24 cellular contexts compared by ENCODE assay signal in the genomic region with DNA sequence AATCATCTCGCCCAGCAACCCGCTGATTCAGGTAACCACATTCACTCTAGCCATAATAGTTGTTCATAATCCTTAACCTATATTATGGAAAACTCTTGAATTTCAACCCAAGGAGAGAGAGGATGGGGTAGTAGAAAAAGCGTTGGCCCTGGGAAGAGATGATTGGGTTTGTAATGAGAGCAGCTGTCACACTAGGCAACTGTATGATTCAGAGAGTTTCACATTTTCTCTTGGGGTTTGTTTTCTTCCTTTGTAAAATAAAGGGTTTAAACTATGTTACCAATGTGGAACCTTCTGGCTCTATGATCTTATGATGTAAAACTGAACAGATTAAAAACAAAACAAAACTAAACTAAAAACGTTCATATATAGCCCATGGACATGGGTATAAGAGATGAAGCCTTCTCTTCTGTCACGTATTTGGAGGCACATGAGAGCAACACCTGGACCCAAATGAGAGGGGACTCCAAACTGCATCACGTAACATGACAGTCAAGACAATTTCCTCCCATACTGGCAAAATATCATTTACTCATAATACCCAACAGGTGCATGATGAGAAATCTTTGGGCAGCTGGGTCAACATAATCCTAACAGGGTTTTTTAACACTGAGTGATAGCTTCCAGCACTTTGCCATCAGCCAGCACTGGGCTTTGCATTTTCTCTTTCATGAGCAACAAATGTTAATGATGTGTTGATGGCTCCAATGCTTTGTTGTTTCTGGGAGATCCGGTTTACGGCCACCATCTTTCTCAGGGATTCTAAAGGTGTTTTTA.
A peak's percentile ranks its signal among the peaks of the same experiment; 100 is the strongest.
DNase-seq lines count a peak whose midpoint lies in the region; ATAC-seq and TF ChIP-seq lines count a peak whose summit lies in the region.
"Had no signal": no experiment of that assay in that cellular context is flagged by ENCODE, and none has a peak within 500 bp of the region (broad histone marks: within the 10 kb centered on the region; RNA-seq: fewer than 3 reads in every experiment).

No MANE protein-coding gene starts in this region.

- no peak overlapping the region for H2AFZ ChIP-seq in mammary epithelial cell (ENCODE audit: low read depth, low read length)

- TF ChIP-seq CTCF in GM12865 (IDR thresholded peaks at IDR 0.05; ENCODE audit: insufficient read depth, low read depth, low read length, missing control alignments) (no peak), mammary epithelial cell (conservative IDR thresholded peaks at IDR 0.05 in 1 of 2, IDR thresholded peaks at IDR 0.05 in 1 of 2; ENCODE audit: extremely low read depth in 1 of 2, insufficient read depth in 1 of 2, low read depth in 1 of 2, low read length in 2 of 2) (no peak)

- H3K4me2 ChIP-seq in mesendoderm (ENCODE audit: low read length): no peak overlapping the region
- no peak overlapping the region for H3K4me2 ChIP-seq in mammary epithelial cell (ENCODE audit: insufficient read depth, low read depth, low read length)

- H3K23ac ChIP-seq in mesendoderm (ENCODE audit: low read length): no peak overlapping the region

- H3K27me3 ChIP-seq in mesendoderm (ENCODE audit: insufficient read depth, low read length, poor library complexity) (no peaks in the 10 kb centered on the region), mammary epithelial cell (ENCODE audit: insufficient read depth, low read length) (no peaks in the 10 kb centered on the region)
- H3K27me3 ChIP-seq: body of pancreas had no signal

- no peaks in the 10 kb centered on the region for H3K9me3 ChIP-seq in mammary epithelial cell (replicated peaks; ENCODE audit: insufficient read depth, low read length)
- H3K9me3 ChIP-seq: body of pancreas, prostate gland, uterus had no signal

- CTCF ChIA-PET in mammary epithelial cell (lab: Charles Lee; ENCODE audit: low non-redundant PET): no interaction called here

- H3K79me2 ChIP-seq in mesendoderm (ENCODE audit: control insufficient read depth, insufficient read depth, low read length) (no peaks in the 10 kb centered on the region), mammary epithelial cell (ENCODE audit: insufficient read depth, low read length) (no peaks in the 10 kb centered on the region)

- no peaks in the 10 kb centered on the region for H3K79me1 ChIP-seq in mesendoderm (ENCODE audit: low read length)

- H2AK5ac ChIP-seq in mesendoderm (ENCODE audit: low read length): no peak overlapping the region

- dilution Hi-C loops in mammary epithelial cell (cut with HindIII; ENCODE audit: low sequenced_read_pairs): no loop called here

- H4K5ac ChIP-seq in mesendoderm (ENCODE audit: low read length): no peak overlapping the region

- H3K9ac ChIP-seq in mesendoderm (ENCODE audit: low read length): no peak overlapping the region
- no peak overlapping the region for H3K9ac ChIP-seq in mammary epithelial cell (ENCODE audit: insufficient read depth, low read length)

- no peaks in the 10 kb centered on the region for H4K20me1 ChIP-seq in mammary epithelial cell (ENCODE audit: insufficient read depth, low read length)

- H3K18ac ChIP-seq in mesendoderm (ENCODE audit: low read length): no peak overlapping the region

- no peaks in the 10 kb centered on the region for H3K4me1 ChIP-seq in mesendoderm (ENCODE audit: control insufficient read depth, low read depth, low read length)
- H3K4me1 ChIP-seq in mammary epithelial cell (ENCODE audit: insufficient read depth, low read length): no peaks in the 10 kb centered on the region
- H3K4me1 ChIP-seq: body of pancreas, prostate gland, uterus had no signal

- no peak overlapping the region for H2BK15ac ChIP-seq in mesendoderm (replicated peaks; ENCODE audit: low read depth)

- H3K4ac ChIP-seq in mesendoderm (ENCODE audit: low read depth, low read length): no peak overlapping the region

- DNase-seq in GM12865 (ENCODE audit: low read depth) (peak; percentile 49), NCI-H1930 (lab: John Stamatoyannopoulos, UW) (peak; percentile 33 to 76), SHP77 (lab: John Stamatoyannopoulos, UW) (peak; percentile 79 to 90), mesendoderm (peak; percentile 31), mammary epithelial cell (no peak)
- DNase-seq: activated CD4-positive, alpha-beta T cell treated with anti-CD3 and anti-CD28 coated beads, Interleukin-2, amount 10 ng/mL, durations not matched to agents 24 days and 14 days; activated T-cell treated with anti-CD3 and anti-CD28 coated beads, Interleukin-2, amount 50 U/mL, for 4 hours; body of pancreas; C1 segment of cervical spinal cord; Calu3; cerebellar nuclear complex; dorsolateral prefrontal cortex; hippocampal formation; naive thymus-derived CD4-positive, alpha-beta T cell; NCI-H1417 treated with DMSO at 0.1 percent for 48 hours; stimulated activated naive CD8-positive, alpha-beta T cell treated with anti-CD3 and anti-CD28 coated beads, Interleukin-15, amount 100 ng/mL, for 72 hours; uterus had no signal

- H4K8ac ChIP-seq in mesendoderm (ENCODE audit: low read depth, low read length): no peak overlapping the region

- H3K36me3 ChIP-seq in mesendoderm (ENCODE audit: control insufficient read depth, insufficient read depth, low read length) (no peaks in the 10 kb centered on the region), mammary epithelial cell (ENCODE audit: insufficient read depth, low read length) (no peaks in the 10 kb centered on the region)
- H3K36me3 ChIP-seq: prostate gland, uterus had no signal

- BruUV-seq in mammary epithelial cell (replicated peaks; lab: Mats Ljungman, UMichigan): no TSS peak

- no peak overlapping the region for H3K56ac ChIP-seq in mesendoderm (ENCODE audit: low read length)

- no peak overlapping the region for H2BK120ac ChIP-seq in mesendoderm (ENCODE audit: low read depth, low read length)

- no peak overlapping the region for H3K4me3 ChIP-seq in GM12865 (ENCODE audit: low read depth, low read length)
- H3K4me3 ChIP-seq in mesendoderm (ENCODE audit: low read length): no peak overlapping the region
- H3K4me3 ChIP-seq in mammary epithelial cell (replicated peaks in 1 of 3; ENCODE audit: insufficient read depth in 1 of 3, low read depth in 2 of 3, low read length in 3 of 3): no peak overlapping the region
- H3K4me3 ChIP-seq: body of pancreas, dorsolateral prefrontal cortex, K562, prostate gland, uterus had no signal

- H3K27ac ChIP-seq in mesendoderm (ENCODE audit: low read depth, low read length) (no peak overlapping the region), mammary epithelial cell (ENCODE audit: insufficient read depth, low read depth, low read length) (no peak overlapping the region)
- H3K27ac ChIP-seq: body of pancreas, dorsolateral prefrontal cortex, prostate gland, uterus, VCaP had no signal

- in situ Hi-C loops in mammary epithelial cell (cut with MboI; ENCODE audit: low sequenced_read_pairs in 2 of 2): no loop called here

- no CpG with 5 or more reads among the region's 8 CpGs for WGBS in mesendoderm (ENCODE audit: extremely low coverage, insufficient coverage, low lambda C conversion rate)
- 90% methylated on average over 8 of the region's 8 CpGs for WGBS in mammary epithelial cell (ENCODE audit: low coverage, missing lambda C conversion rate)

- intact Hi-C loops in mammary epithelial cell (cut with micrococcal nuclease): no loop called here

- ATAC-seq in GM18511 (IDR thresholded peaks at IDR 0.05; ENCODE audit: unreplicated experiment) (no peak), HG03342 (IDR thresholded peaks at IDR 0.05; ENCODE audit: unreplicated experiment) (no peak), HG03442 (IDR thresholded peaks at IDR 0.05; ENCODE audit: unreplicated experiment) (no peak)
- ATAC-seq: activated T-cell treated with anti-CD3 and anti-CD28 coated beads, Interleukin-2, amount 50 U/mL, for 4 hours; body of pancreas; K562; left lobe of liver; naive thymus-derived CD4-positive, alpha-beta T cell; stimulated activated naive CD8-positive, alpha-beta T cell treated with anti-CD3 and anti-CD28 coated beads, Interleukin-15, amount 100 ng/mL, for 72 hours had no signal

- no peak overlapping the region for H2BK5ac ChIP-seq in mesendoderm (ENCODE audit: low read length)
